23 cellular contexts compared by ENCODE assay signal in genomic region chr1:5910666-5911065, GRCh38.
"Had no signal": no experiment of that assay in that cellular context is flagged by ENCODE, and none has a peak within 500 bp of the region (broad histone marks: within the 10 kb centered on the region; RNA-seq: fewer than 3 reads in every experiment).

No MANE protein-coding gene starts in this region.

- H3K27me3 Mint-ChIP-seq: activated CD4-positive, alpha-beta T cell treated with anti-CD3 and anti-CD28 coated beads, Interleukin-2, amount 10 ng/mL, durations not matched to agents 7 days and 5 days; activated naive CD8-positive, alpha-beta T cell treated with anti-CD3 and anti-CD28 coated beads for 36 hours; effector memory CD8-positive, alpha-beta T cell; naive thymus-derived CD8-positive, alpha-beta T cell had no signal

- H3K9me3 ChIP-seq: adrenal gland, body of pancreas, heart left ventricle, lower lobe of right lung, tibial nerve had no signal

- ATAC-seq: activated CD8-positive, alpha-beta T cell treated with anti-CD3 and anti-CD28 coated beads, Interleukin-2, amount 10 ng/mL, durations not matched to agents 7 days and 5 days; body of pancreas; effector memory CD8-positive, alpha-beta T cell; heart left ventricle; lower lobe of right lung; naive thymus-derived CD8-positive, alpha-beta T cell; right cardiac atrium had no signal

- H3K27ac Mint-ChIP-seq: activated CD4-positive, alpha-beta T cell treated with anti-CD3 and anti-CD28 coated beads, Interleukin-2, amount 10 ng/mL, durations not matched to agents 7 days and 5 days; activated CD8-positive, alpha-beta T cell treated with anti-CD3 and anti-CD28 coated beads, Interleukin-2, amount 10 ng/mL, durations not matched to agents 7 days and 5 days; activated naive CD4-positive, alpha-beta T cell treated with anti-CD3 and anti-CD28 coated beads for 36 hours; activated naive CD8-positive, alpha-beta T cell treated with anti-CD3 and anti-CD28 coated beads for 36 hours; effector memory CD8-positive, alpha-beta T cell had no signal

- H3K4me3 Mint-ChIP-seq: activated CD4-positive, alpha-beta T cell treated with anti-CD3 and anti-CD28 coated beads, Interleukin-2, amount 10 ng/mL, durations not matched to agents 7 days and 5 days; activated CD8-positive, alpha-beta T cell treated with anti-CD3 and anti-CD28 coated beads, Interleukin-2, amount 10 ng/mL, durations not matched to agents 7 days and 5 days; activated naive CD4-positive, alpha-beta T cell treated with anti-CD3 and anti-CD28 coated beads for 36 hours; activated naive CD8-positive, alpha-beta T cell treated with anti-CD3 and anti-CD28 coated beads for 36 hours; effector memory CD8-positive, alpha-beta T cell; naive thymus-derived CD8-positive, alpha-beta T cell; neural crest cell had no signal

- H3K9me3 Mint-ChIP-seq: activated CD4-positive, alpha-beta T cell treated with anti-CD3 and anti-CD28 coated beads, Interleukin-2, amount 10 ng/mL, durations not matched to agents 7 days and 5 days; activated naive CD4-positive, alpha-beta T cell treated with anti-CD3 and anti-CD28 coated beads for 36 hours; activated naive CD8-positive, alpha-beta T cell treated with anti-CD3 and anti-CD28 coated beads for 36 hours; effector memory CD8-positive, alpha-beta T cell; naive thymus-derived CD8-positive, alpha-beta T cell; neural crest cell had no signal

- H3K36me3 Mint-ChIP-seq: activated naive CD8-positive, alpha-beta T cell treated with anti-CD3 and anti-CD28 coated beads for 36 hours had no signal

- DNase-seq: activated CD4-positive, alpha-beta T cell treated with anti-CD3 and anti-CD28 coated beads for 1 hour; activated CD4-positive, alpha-beta T cell treated with anti-CD3 and anti-CD28 coated beads, Interleukin-2, amount 10 ng/mL, durations not matched to agents 7 days and 5 days; activated CD8-positive, alpha-beta T cell treated with anti-CD3 and anti-CD28 coated beads, Interleukin-2, amount 10 ng/mL, durations not matched to agents 7 days and 5 days; activated effector memory CD4-positive, alpha-beta T cell treated with anti-CD3 and anti-CD28 coated beads, Interleukin-2, amount 50 U/mL, for 16 hours; activated naive CD4-positive, alpha-beta T cell treated with anti-CD3 and anti-CD28 coated beads for 36 hours; activated naive CD8-positive, alpha-beta T cell treated with anti-CD3 and anti-CD28 coated beads for 36 hours; body of pancreas; cerebellar nuclear complex; cortex of kidney; effector memory CD8-positive, alpha-beta T cell; lower lobe of right lung; mesenchymal stem cell; nucleus accumbens; right cardiac atrium; stimulated activated CD4-positive, alpha-beta T cell treated with anti-CD3 and anti-CD28 coated beads, Interleukin-2, amount 100 ng/mL, for 48 hours; stimulated activated naive CD4-positive, alpha-beta T cell treated with Interleukin-2 at 50 U/mL for 16 hours; SW 1271; T-helper 2 cell had no signal
